Comparison of ENCODE assay signal across 8 cellular contexts in genomic region chr2:84906108-84906899, GRCh38. TPM values are rescaled to one million over a fixed set of nuclear protein-coding genes. Genes with fewer than 3 reads are reported as not detected.
A peak's percentile ranks its signal among the peaks of the same experiment; 100 is the strongest.
DNase-seq lines count a peak whose midpoint lies in the region; ATAC-seq and TF ChIP-seq lines count a peak whose summit lies in the region.

No MANE protein-coding gene starts in this region.

- no peaks in the 10 kb centered on the region for H3K27me3 Mint-ChIP-seq in CD4-positive, alpha-beta memory T cell
- H3K27me3 Mint-ChIP-seq in nephron progenitor cell (ENCODE audit: low read depth, poor library complexity) = peaks cover 10% of the 10 kb centered on the region

- H3K9me3 ChIP-seq in CD4-positive, alpha-beta memory T cell (ENCODE audit: control insufficient read depth in 1 of 2, low read length in 2 of 2) = peaks cover 0 to 9% of the 10 kb centered on the region in 2 donors
- no peaks in the 10 kb centered on the region for H3K9me3 ChIP-seq in esophagus squamous epithelium
- no peaks in the 10 kb centered on the region for H3K9me3 ChIP-seq in vagina

- DNase-seq in CD4-positive, alpha-beta memory T cell = peak; percentile 38 to 67 (median 46)
- DNase-seq in HK-2 (ENCODE audit: unreplicated experiment) (peak; percentile 48), esophagus squamous epithelium (lab: John Stamatoyannopoulos, UW) (no peak), nephron progenitor cell (peak; percentile 37), vagina (ENCODE audit: extremely low spot score in 2 of 2) (peak in 1 of 2 donors; percentile 87), A172 (ENCODE audit: low spot score) (no peak)
- DNase-seq in activated CD8-positive, alpha-beta memory T cell treated with anti-CD3 and anti-CD28 coated beads, Interleukin-2, amount 50 U/mL, for 4 hours = peak; percentile 65

- peak overlapping the region; percentile 90 to 97 (median 95) for H3K27ac Mint-ChIP-seq in CD4-positive, alpha-beta memory T cell
- H3K27ac Mint-ChIP-seq in nephron progenitor cell = peak overlapping the region; percentile 71

- H3K4me1 ChIP-seq in CD4-positive, alpha-beta memory T cell (ENCODE audit: insufficient read depth, low read length) = peaks cover 34% of the 10 kb centered on the region
- peaks cover 9 to 39% (median 20%) of the 10 kb centered on the region in 3 donors for H3K4me1 ChIP-seq in esophagus squamous epithelium
- peaks cover 19% of the 10 kb centered on the region for H3K4me1 ChIP-seq in vagina

- H3K4me3 Mint-ChIP-seq in CD4-positive, alpha-beta memory T cell = peak overlapping the region; percentile 90 to 97 (median 94)
- peak overlapping the region; percentile 88 for H3K4me3 Mint-ChIP-seq in nephron progenitor cell

- H3K27me3 ChIP-seq in CD4-positive, alpha-beta memory T cell (ENCODE audit: insufficient read depth, low read length) = no peaks in the 10 kb centered on the region
- H3K27me3 ChIP-seq in esophagus squamous epithelium = no peaks in the 10 kb centered on the region
- no peaks in the 10 kb centered on the region for H3K27me3 ChIP-seq in vagina

- H3K36me3 Mint-ChIP-seq in CD4-positive, alpha-beta memory T cell = peaks cover 21 to 29% of the 10 kb centered on the region in 2 donors
- H3K36me3 Mint-ChIP-seq in nephron progenitor cell (ENCODE audit: low read depth) = peaks cover 43% of the 10 kb centered on the region

- CTCF ChIA-PET in CD4-positive, alpha-beta memory T cell (lab: Charles Lee; ENCODE audit: partially characterized antibody) = interaction anchor here (0.7 to 16.2 kb wide), 13 partner anchors 10 to 380 kb away, joined by 3 to 267 read pairs (median 4); partner anchors contain the start of gene TRABD2A

- no peak for TF ChIP-seq POLR2A in esophagus squamous epithelium (IDR thresholded peaks at IDR 0.05)
- TF ChIP-seq POLR2A in vagina (IDR thresholded peaks at IDR 0.05) = no peak

- intact Hi-C loops in CD4-positive, alpha-beta memory T cell (cut with micrococcal nuclease) = loop anchor here (2.0 kb wide), 1 partner anchor 64 kb away; the partner anchor contains the start of gene KCMF1
- intact Hi-C loops in esophagus squamous epithelium (cut with DNase I) (no loop called here), vagina (cut with DNase I) (loop anchor here (10.0 kb wide), 1 partner anchor 388 kb away; no protein-coding TSS in a partner anchor)

- H3K4me1 Mint-ChIP-seq in CD4-positive, alpha-beta memory T cell = peaks cover 44 to 69% (median 48%) of the 10 kb centered on the region in 4 donors
- H3K4me1 Mint-ChIP-seq in nephron progenitor cell = peaks cover 30% of the 10 kb centered on the region

- H3K9me3 Mint-ChIP-seq in CD4-positive, alpha-beta memory T cell = peaks cover 0 to 17% (median 4%) of the 10 kb centered on the region in 8 donors
- peaks cover 19% of the 10 kb centered on the region for H3K9me3 Mint-ChIP-seq in nephron progenitor cell

- POLR2A ChIA-PET in CD4-positive, alpha-beta memory T cell (lab: Charles Lee; ENCODE audit: partially characterized antibody) = interaction anchor here (0.7 to 6.7 kb wide), 37 partner anchors 8 to 1535 kb away, joined by 3 to 221 read pairs (median 8); partner anchors contain the start of genes DNAH6, KCMF1, KDM3A and SUCLG1

- peak; percentile 22 for ATAC-seq in GM21360 (IDR thresholded peaks at IDR 0.05; ENCODE audit: unreplicated experiment)

- no peak for TF ChIP-seq CTCF in esophagus squamous epithelium (IDR thresholded peaks at IDR 0.05)
- TF ChIP-seq CTCF in nephron progenitor cell (IDR thresholded peaks at IDR 0.05) = no peak
- no peak for TF ChIP-seq CTCF in vagina (IDR thresholded peaks at IDR 0.05)

- WGBS in esophagus squamous epithelium, 2 donors = 0 to 2% methylated on average over 27 to 32 of the region's 38 CpGs

- H3K4me3 ChIP-seq in CD4-positive, alpha-beta memory T cell (ENCODE audit: low read length in 2 of 2) = peak overlapping the region; percentile 69 to 92
- peak overlapping the region; percentile 81 to 98 (median 86) for H3K4me3 ChIP-seq in esophagus squamous epithelium
- H3K4me3 ChIP-seq in vagina = peak overlapping the region; percentile 82 to 84

- H3K36me3 ChIP-seq in CD4-positive, alpha-beta memory T cell (ENCODE audit: insufficient read depth, low read length) = peaks cover 6% of the 10 kb centered on the region
- H3K36me3 ChIP-seq in esophagus squamous epithelium = no peaks in the 10 kb centered on the region
- H3K36me3 ChIP-seq in vagina = peaks cover 0 to 5% of the 10 kb centered on the region in 2 donors

- H3K27ac ChIP-seq in CD4-positive, alpha-beta memory T cell (ENCODE audit: low read depth, low read length) = peak overlapping the region; percentile 71
- peak overlapping the region; percentile 97 to 100 (median 98) for H3K27ac ChIP-seq in esophagus squamous epithelium
- H3K27ac ChIP-seq in vagina = peak overlapping the region; percentile 92

RNA-seq across cellular contexts. Expression of gene TMSB10, which starts 0.8 kb away (rescaled TPM):
- 1,000 to 10,000 TPM; 1,218 to 1,245 TPM for total RNA-seq in CD4-positive, alpha-beta memory T cell
- polyA plus RNA-seq in CD4-positive, alpha-beta memory T cell = 1,000 to 10,000 TPM; 5,559 to 6,561 TPM
- total RNA-seq in esophagus squamous epithelium = 1,000 to 10,000 TPM; 2,239 to 4,093 (median 3,173) TPM
- total RNA-seq in vagina = 2,211 TPM
- total RNA-seq in A172 (2014; rRNA removed; shearing (Covaris generic)) = 8,628 and 10,596 TPM in 2 replicates

RNA-seq across cellular contexts. Expression of gene TRABD2A, which starts 25.4 kb away (rescaled TPM):
- total RNA-seq in CD4-positive, alpha-beta memory T cell = 10 to 100 TPM; 83.3 to 90.7 TPM
- 10 to 100 TPM; 67.1 to 81.2 TPM for polyA plus RNA-seq in CD4-positive, alpha-beta memory T cell
- total RNA-seq in esophagus squamous epithelium = 1 to 10 TPM in 1 of 4 donors, under 1 TPM in 2, not detected in 1; 0.53 to 1.8 (median 0.76) TPM
- 5.4 TPM for total RNA-seq in vagina
- 10.6 and 12.6 TPM in 2 replicates for total RNA-seq in A172 (2014; rRNA removed; shearing (Covaris generic))

Comparison
In these comparisons a context has a peak if more than half of its experiments do, and no peak if none do; other contexts are left out.
1. DNase-seq: peak in CD4-positive, alpha-beta memory T cell (5 of 5), HK-2 (single experiment), activated CD8-positive, alpha-beta memory T cell treated with anti-CD3 and anti-CD28 coated beads, Interleukin-2, amount 50 U/mL, for 4 hours (single experiment) and nephron progenitor cell (single experiment); none in esophagus squamous epithelium (single experiment) and A172 (single experiment).
2. Peak in every context shown above with its lines, with median percentiles within 50 percentile points of each other: H3K27ac ChIP-seq and H3K4me3 ChIP-seq.